ENCODE assay signal across 19 cellular contexts in the genomic region with DNA sequence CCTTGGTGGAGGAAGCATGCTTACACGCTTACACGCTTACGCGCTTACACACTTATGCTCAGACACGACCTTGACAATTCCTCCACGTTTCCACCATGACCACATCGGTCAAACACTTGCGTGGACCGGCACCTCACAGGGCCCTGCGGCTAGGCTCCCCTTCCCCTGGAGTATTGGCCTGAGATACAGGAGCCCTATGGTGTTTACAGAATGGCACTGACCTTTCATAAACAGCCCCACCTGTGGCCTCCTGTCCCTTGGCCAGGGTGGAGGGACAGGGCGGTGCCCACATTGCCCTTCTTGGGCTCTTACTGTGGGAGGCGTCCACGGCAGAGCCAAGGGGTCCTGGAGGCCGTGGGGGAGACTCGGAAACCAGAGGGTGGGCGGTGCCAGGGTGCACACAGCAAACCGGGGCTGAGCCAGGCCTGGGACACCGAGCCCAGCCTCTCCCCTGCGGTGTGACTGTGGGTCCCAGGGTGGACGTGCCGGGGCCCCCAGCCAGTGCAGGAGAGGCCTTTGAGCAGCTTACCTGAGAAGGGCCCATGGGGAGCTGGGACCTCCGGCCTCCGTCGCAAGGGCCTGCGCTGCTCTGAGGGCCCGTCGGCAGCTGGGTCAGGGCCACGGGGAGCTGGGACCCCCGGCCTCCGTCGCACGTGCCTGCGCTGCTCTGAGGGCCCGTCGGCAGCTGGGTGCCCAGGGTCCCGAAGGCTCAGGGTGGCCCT. TPM values are rescaled to one million over a fixed set of nuclear protein-coding genes. Genes with fewer than 3 reads are reported as not detected.
DNase-seq lines count a peak whose midpoint lies in the region; ATAC-seq and TF ChIP-seq lines count a peak whose summit lies in the region.
"Had no signal": no experiment of that assay in that cellular context is flagged by ENCODE, and none has a peak within 500 bp of the region (broad histone marks: within the 10 kb centered on the region; RNA-seq: fewer than 3 reads in every experiment).

No MANE protein-coding gene starts in this region.

- peak; percentile 25 for ATAC-seq in left lobe of liver
- ATAC-seq in naive thymus-derived CD4-positive, alpha-beta T cell: peak; percentile 31
- ATAC-seq in HG02885 (IDR thresholded peaks at IDR 0.05; ENCODE audit: poor library complexity, unreplicated experiment): no peak
- ATAC-seq in GM21390 (IDR thresholded peaks at IDR 0.05; ENCODE audit: unreplicated experiment): no peak
- ATAC-seq: CD8-positive, alpha-beta T cell had no signal

- POLR2A ChIA-PET in MCF 10A (lab: Yijun Ruan, JAX): no interaction called here
- POLR2A ChIA-PET in naive thymus-derived CD4-positive, alpha-beta T cell (lab: Charles Lee): no interaction called here

- H3K36me3 ChIP-seq in breast epithelium: no peaks in the 10 kb centered on the region
- no peaks in the 10 kb centered on the region for H3K36me3 ChIP-seq in naive thymus-derived CD4-positive, alpha-beta T cell (ENCODE audit: control insufficient read depth in 2 of 3, insufficient read depth in 3 of 3, low read length in 3 of 3)

- no peak for DNase-seq in breast epithelium (ENCODE audit: low spot score in 2 of 2)
- no peak for DNase-seq in MCF 10A (ENCODE audit: unreplicated experiment)
- DNase-seq in left lobe of liver (ENCODE audit: low spot score): no peak
- DNase-seq in naive thymus-derived CD4-positive, alpha-beta T cell: no peak
- no peak for DNase-seq in germinal center (ENCODE audit: low spot score)
- DNase-seq: Caco-2; CD8-positive, alpha-beta T cell; DND-41; GDM1; GOT3; HCEC 1CT; HFFc6 had no signal

- no peaks in the 10 kb centered on the region for H3K27me3 Mint-ChIP-seq in MCF 10A (ENCODE audit: insufficient read depth, unreplicated experiment)
- no peaks in the 10 kb centered on the region for H3K27me3 Mint-ChIP-seq in naive thymus-derived CD4-positive, alpha-beta T cell
- H3K27me3 Mint-ChIP-seq: IgD-negative memory B cell had no signal

- H3K27me3 ChIP-seq in breast epithelium: no peaks in the 10 kb centered on the region
- no peaks in the 10 kb centered on the region for H3K27me3 ChIP-seq in naive thymus-derived CD4-positive, alpha-beta T cell (ENCODE audit: control insufficient read depth in 2 of 2, insufficient read depth in 2 of 2, low read length in 2 of 2)

- H3K27ac Mint-ChIP-seq in MCF 10A (ENCODE audit: low read depth, unreplicated experiment): no peak overlapping the region
- no peak overlapping the region for H3K27ac Mint-ChIP-seq in naive thymus-derived CD4-positive, alpha-beta T cell
- H3K27ac Mint-ChIP-seq: CD8-positive, alpha-beta T cell; HFFc6; IgD-negative memory B cell had no signal

- peaks cover 25% of the 10 kb centered on the region for H3K36me3 Mint-ChIP-seq in MCF 10A (ENCODE audit: insufficient read depth, unreplicated experiment)
- H3K36me3 Mint-ChIP-seq in naive thymus-derived CD4-positive, alpha-beta T cell: no peaks in the 10 kb centered on the region
- H3K36me3 Mint-ChIP-seq: CD8-positive, alpha-beta T cell had no signal

- H3K4me1 ChIP-seq in breast epithelium: no peaks in the 10 kb centered on the region
- H3K4me1 ChIP-seq in naive thymus-derived CD4-positive, alpha-beta T cell (ENCODE audit: control insufficient read depth in 2 of 2, insufficient read depth in 2 of 2, low read length in 2 of 2): no peaks in the 10 kb centered on the region
- H3K4me1 ChIP-seq: Caco-2 had no signal

- no peak for TF ChIP-seq CTCF in breast epithelium (IDR thresholded peaks at IDR 0.05)
- TF ChIP-seq CTCF in MCF 10A (IDR thresholded peaks at IDR 0.05; ENCODE audit: unreplicated experiment): no peak

- CTCF ChIA-PET in MCF 10A (lab: Yijun Ruan, JAX): no interaction called here
- CTCF ChIA-PET in naive thymus-derived CD4-positive, alpha-beta T cell (lab: Charles Lee): no interaction called here

- H3K9me3 ChIP-seq in breast epithelium: no peaks in the 10 kb centered on the region
- no peaks in the 10 kb centered on the region for H3K9me3 ChIP-seq in naive thymus-derived CD4-positive, alpha-beta T cell (ENCODE audit: control insufficient read depth in 2 of 3, low read length in 3 of 3)
- H3K9me3 ChIP-seq: Caco-2 had no signal

- peaks cover 7% of the 10 kb centered on the region for H3K4me1 Mint-ChIP-seq in MCF 10A (ENCODE audit: insufficient read depth, unreplicated experiment)
- H3K4me1 Mint-ChIP-seq in naive thymus-derived CD4-positive, alpha-beta T cell: no peaks in the 10 kb centered on the region
- H3K4me1 Mint-ChIP-seq: CD14-positive monocyte, IgD-negative memory B cell had no signal

- H3K27ac ChIP-seq in breast epithelium: peak overlapping the region; percentile 42 to 71
- H3K27ac ChIP-seq in naive thymus-derived CD4-positive, alpha-beta T cell (ENCODE audit: low read depth, low read length): no peak overlapping the region
- H3K27ac ChIP-seq: 22Rv1 had no signal

- H3K9me3 Mint-ChIP-seq in MCF 10A (ENCODE audit: unreplicated experiment): no peaks in the 10 kb centered on the region
- H3K9me3 Mint-ChIP-seq in naive thymus-derived CD4-positive, alpha-beta T cell: peaks cover 0 to 2% (median 0%) of the 10 kb centered on the region in 11 donors
- H3K9me3 Mint-ChIP-seq: CD8-positive, alpha-beta T cell; HFFc6 had no signal

- intact Hi-C loops in breast epithelium (cut with DNase I; ENCODE audit: low total_unique reads) (no loop called here), MCF 10A (cut with micrococcal nuclease) (no loop called here)
- intact Hi-C loops in naive thymus-derived CD4-positive, alpha-beta T cell (cut with micrococcal nuclease): no loop called here

- no peak overlapping the region for H3K4me3 ChIP-seq in breast epithelium
- no peak overlapping the region for H3K4me3 ChIP-seq in naive thymus-derived CD4-positive, alpha-beta T cell (ENCODE audit: low read length)

- TF ChIP-seq POLR2A in breast epithelium (IDR thresholded peaks at IDR 0.05): no peak

- H3K4me3 Mint-ChIP-seq in MCF 10A (ENCODE audit: unreplicated experiment): no peak overlapping the region
- H3K4me3 Mint-ChIP-seq in naive thymus-derived CD4-positive, alpha-beta T cell: no peak overlapping the region
- H3K4me3 Mint-ChIP-seq: CD14-positive monocyte; CD8-positive, alpha-beta T cell; HFFc6; IgD-negative memory B cell had no signal

- no TSS peak for BruUV-seq in MCF 10A (replicated peaks; lab: Mats Ljungman, UMichigan)

RNA-seq across cellular contexts. Expression of a gene that starts 44.2 kb away (rescaled TPM):
- not detected for total RNA-seq in breast epithelium
- not detected in 2 replicates for total RNA-seq in MCF 10A (2022)
- not detected for total RNA-seq in left lobe of liver
- not detected for total RNA-seq in naive thymus-derived CD4-positive, alpha-beta T cell
- not detected for polyA plus RNA-seq in naive thymus-derived CD4-positive, alpha-beta T cell
- total RNA-seq: A673; Caco-2; CD8-positive, alpha-beta T cell; HFFc6 had no signal
- polyA plus RNA-seq: BJ, CD14-positive monocyte, IgD-negative memory B cell had no signal

RNA-seq across cellular contexts. Expression of a gene that starts 53.4 kb away (rescaled TPM):
- total RNA-seq in breast epithelium (10 to 100 TPM; 30.7 to 73.7 (median 71.0) TPM), MCF 10A (2022) (8.8 and 14.2 TPM in 2 replicates), left lobe of liver (72.2 TPM)
- total RNA-seq in naive thymus-derived CD4-positive, alpha-beta T cell: 10 to 100 TPM in 1 of 5 experiments, 1 to 10 TPM in 3, under 1 TPM in 1; 0.22 to 27.0 (median 4.6) TPM
- not detected for polyA plus RNA-seq in naive thymus-derived CD4-positive, alpha-beta T cell
- polyA plus RNA-seq: IgD-negative memory B cell had no signal

Comparison
In these comparisons a context has a peak if more than half of its experiments do, and no peak if none do; other contexts are left out.
1. ATAC-seq: peak in left lobe of liver (single experiment) and naive thymus-derived CD4-positive, alpha-beta T cell (single experiment); none in HG02885 (single experiment) and GM21390 (single experiment).